Comparison of ENCODE assay signal across 15 cellular contexts in genomic region chr14:44317433-44317746, GRCh38.
DNase-seq lines count a peak whose midpoint lies in the region; ATAC-seq, FAIRE-seq and TF ChIP-seq lines count a peak whose summit lies in the region.
"Had no signal": no experiment of that assay in that cellular context is flagged by ENCODE, and none has a peak within 500 bp of the region (broad histone marks: within the 10 kb centered on the region; RNA-seq: fewer than 3 reads in every experiment).

No MANE protein-coding gene starts in this region.

- TF ChIP-seq POLR2A in HCT116 (IDR thresholded peaks at IDR 0.05; ENCODE audit: borderline replicate concordance, extremely low read depth, insufficient read depth, insufficient read length): no peak

- H3K27ac ChIP-seq in A673 (ENCODE audit: low read depth, low read length, poor library complexity, severe bottlenecking): peak overlapping the region; percentile 21
- H3K27ac ChIP-seq in HCT116 (ENCODE audit: low read depth, low read length): peak overlapping the region; percentile 47; the same call in 1 of the 2 replicates
- peak overlapping the region; percentile 59 for H3K27ac ChIP-seq in astrocyte (ENCODE audit: low read depth, low read length)
- H3K27ac ChIP-seq in mesenchymal stem cell (ENCODE audit: low read length, poor library complexity, severe bottlenecking): peak overlapping the region; percentile 22
- H3K27ac ChIP-seq: BLaER1 had no signal

- H4K91ac ChIP-seq in mesenchymal stem cell (ENCODE audit: low read length): no peak overlapping the region

- no peaks in the 10 kb centered on the region for H3K27me3 ChIP-seq in A673 (replicated peaks; ENCODE audit: insufficient read depth, low read depth, low read length, poor library complexity)
- no peaks in the 10 kb centered on the region for H3K27me3 ChIP-seq in HCT116 (ENCODE audit: insufficient read depth, low read length)
- no peaks in the 10 kb centered on the region for H3K27me3 ChIP-seq in astrocyte (ENCODE audit: insufficient read depth, low read length)
- H3K27me3 ChIP-seq in mesenchymal stem cell (ENCODE audit: control insufficient read depth in 1 of 2, insufficient read depth in 1 of 2, low read length in 2 of 2): no peaks in the 10 kb centered on the region
- H3K27me3 ChIP-seq: BLaER1 had no signal

- H3K36me3 ChIP-seq in A673 (ENCODE audit: insufficient read depth, low read length, poor library complexity, severe bottlenecking) (no peaks in the 10 kb centered on the region), HCT116 (ENCODE audit: control insufficient read depth in 1 of 2, insufficient read depth in 2 of 2, low read length in 2 of 2) (no peaks in the 10 kb centered on the region), astrocyte (ENCODE audit: insufficient read depth, low read length) (no peaks in the 10 kb centered on the region), mesenchymal stem cell (ENCODE audit: control insufficient read depth in 1 of 2, insufficient read depth in 2 of 2, low read depth in 1 of 2, low read length in 2 of 2) (no peaks in the 10 kb centered on the region)
- H3K36me3 ChIP-seq: BLaER1 had no signal

- H3K27me3 Mint-ChIP-seq in astrocyte (ENCODE audit: low read depth, unreplicated experiment) (no peaks in the 10 kb centered on the region), nephron progenitor cell (ENCODE audit: low read depth, poor library complexity) (peaks cover 4% of the 10 kb centered on the region)

- TF ChIP-seq CTCF in A673 (conservative IDR thresholded peaks at IDR 0.05; ENCODE audit: low read depth, low read length) (no peak), HCT116 (IDR thresholded peaks at IDR 0.05 in 2 of 3, conservative IDR thresholded peaks at IDR 0.05 in 1 of 3; ENCODE audit: borderline replicate concordance in 1 of 3, insufficient read depth in 1 of 3, low read depth in 2 of 3, low read length in 2 of 3) (no peak), astrocyte (IDR thresholded peaks at IDR 0.05; ENCODE audit: insufficient read depth, low read depth, low read length) (no peak), nephron progenitor cell (IDR thresholded peaks at IDR 0.05) (no peak)

- H2BK12ac ChIP-seq in mesenchymal stem cell (ENCODE audit: low read length in 2 of 2): peak overlapping the region; percentile 69 to 85

- no peaks in the 10 kb centered on the region for H3K9me3 ChIP-seq in A673 (ENCODE audit: low read depth, low read length, poor library complexity, severe bottlenecking)
- H3K9me3 ChIP-seq in HCT116 (ENCODE audit: control insufficient read depth in 1 of 2, insufficient read depth in 1 of 2, low read depth in 1 of 2, low read length in 2 of 2): no peaks in the 10 kb centered on the region; a peak in 1 of 4 replicates
- H3K9me3 ChIP-seq in astrocyte (ENCODE audit: insufficient read depth, low read depth, low read length): no peaks in the 10 kb centered on the region
- no peaks in the 10 kb centered on the region for H3K9me3 ChIP-seq in mesenchymal stem cell (ENCODE audit: control insufficient read depth, low read length)
- H3K9me3 ChIP-seq: BLaER1 had no signal

- peak overlapping the region; percentile 45 for H2AFZ ChIP-seq in HCT116 (ENCODE audit: low read depth, low read length, poor library complexity, severe bottlenecking)
- no peak overlapping the region for H2AFZ ChIP-seq in astrocyte (ENCODE audit: low read depth, low read length)
- H2AFZ ChIP-seq in mesenchymal stem cell (ENCODE audit: low read depth, low read length): no peak overlapping the region

- no peak overlapping the region for H2BK120ac ChIP-seq in mesenchymal stem cell (ENCODE audit: low read depth, low read length)

- H2BK15ac ChIP-seq in mesenchymal stem cell (ENCODE audit: low read depth, poor library complexity, severe bottlenecking): no peak overlapping the region

- CTCF ChIA-PET in A673 (lab: Charles Lee): no interaction called here
- CTCF ChIA-PET in HCT116 (lab: Charles Lee): no interaction called here

- H4K8ac ChIP-seq in mesenchymal stem cell (ENCODE audit: low read length): peak overlapping the region; percentile 7

- TF ChIP-seq RAD21 in HCT116 (IDR thresholded peaks at IDR 0.05; ENCODE audit: low read depth): no peak

- H3K36me3 Mint-ChIP-seq in astrocyte (ENCODE audit: low read depth, unreplicated experiment): no peaks in the 10 kb centered on the region
- H3K36me3 Mint-ChIP-seq in nephron progenitor cell (ENCODE audit: low read depth): no peaks in the 10 kb centered on the region

- WGBS in mesenchymal stem cell: 83% methylated on average over 2 of the region's 2 CpGs

- H3K4me3 Mint-ChIP-seq in astrocyte (ENCODE audit: unreplicated experiment): no peak overlapping the region
- H3K4me3 Mint-ChIP-seq in nephron progenitor cell: no peak overlapping the region
- H3K4me3 Mint-ChIP-seq: H9 had no signal

- no peak overlapping the region for H2BK5ac ChIP-seq in mesenchymal stem cell (ENCODE audit: low read depth, low read length, poor library complexity, severe bottlenecking)

- peak overlapping the region; percentile 69 for H2AK5ac ChIP-seq in mesenchymal stem cell (ENCODE audit: low read length, severe bottlenecking)

- H3K79me2 ChIP-seq in HCT116 (ENCODE audit: insufficient read depth, low read length): no peaks in the 10 kb centered on the region
- H3K79me2 ChIP-seq in astrocyte (ENCODE audit: insufficient read depth, low read length): no peaks in the 10 kb centered on the region

- FAIRE-seq in astrocyte (lab: Jason Lieb, UNC): no peak
- FAIRE-seq: GM12878, GM18507 had no signal

- H3K9ac ChIP-seq in HCT116 (ENCODE audit: low read length) (no peak overlapping the region), astrocyte (ENCODE audit: low read length) (peak overlapping the region; percentile 19), mesenchymal stem cell (ENCODE audit: low read length) (no peak overlapping the region)
- H3K9ac ChIP-seq: BLaER1 had no signal

- H3K4me2 ChIP-seq in HCT116 (ENCODE audit: low read length): peak overlapping the region; percentile 61
- peak overlapping the region; percentile 45 for H3K4me2 ChIP-seq in astrocyte (ENCODE audit: low read length)
- no peak overlapping the region for H3K4me2 ChIP-seq in mesenchymal stem cell (ENCODE audit: low read length, poor library complexity, severe bottlenecking)
- H3K4me2 ChIP-seq: BLaER1 had no signal

- H3K79me1 ChIP-seq in mesenchymal stem cell (replicated peaks; ENCODE audit: low read length, poor library complexity, severe bottlenecking): no peaks in the 10 kb centered on the region

- H3K4me3 ChIP-seq in A673 (ENCODE audit: low read depth, low read length, poor library complexity, severe bottlenecking) (no peak overlapping the region), HCT116 (replicated peaks in 1 of 2; ENCODE audit: low read depth in 1 of 2, low read length in 2 of 2) (no peak overlapping the region), astrocyte (ENCODE audit: insufficient read depth, low read depth, low read length) (no peak overlapping the region), mesenchymal stem cell (ENCODE audit: insufficient read depth in 1 of 2, low read depth in 1 of 2, low read length in 2 of 2) (no peak overlapping the region)
- H3K4me3 ChIP-seq: BLaER1, GM12878 had no signal

- H3K9me3 Mint-ChIP-seq in astrocyte (ENCODE audit: unreplicated experiment) (peaks cover 4% of the 10 kb centered on the region), nephron progenitor cell (no peaks in the 10 kb centered on the region)

- ATAC-seq in HCT116 (peak; percentile 52), HG03139 (IDR thresholded peaks at IDR 0.05; ENCODE audit: unreplicated experiment) (no peak), HG03571 (IDR thresholded peaks at IDR 0.05; ENCODE audit: unreplicated experiment) (no peak)

- BruUV-seq in A673 (replicated peaks; lab: Mats Ljungman, UMichigan) (TSS peak; percentile 79), HCT116 (replicated peaks; lab: Mats Ljungman, UMichigan) (no TSS peak)

- DNase-seq in A673 (ENCODE audit: low spot score): no peak
- no peak for DNase-seq in HCT116 (ENCODE audit: low read depth, low spot score)
- DNase-seq in astrocyte (ENCODE audit: low read depth): no peak
- no peak for DNase-seq in mesenchymal stem cell
- DNase-seq in nephron progenitor cell: no peak
- no peak for DNase-seq in stimulated activated CD8-positive, alpha-beta memory T cell treated with anti-CD3 and anti-CD28 coated beads, Interleukin-4, amount 100 ng/mL, for 48 hours
- DNase-seq: H9, NCI-H1092, NCI-H2171, Right ventricle myocardium superior had no signal

- H3K4me1 Mint-ChIP-seq in astrocyte (ENCODE audit: low read depth, unreplicated experiment) (peaks cover 11% of the 10 kb centered on the region), nephron progenitor cell (no peaks in the 10 kb centered on the region)
- H3K4me1 Mint-ChIP-seq: H9 had no signal

- POLR2A ChIA-PET in A673 (lab: Charles Lee; ENCODE audit: low non-redundant PET) (no interaction called here), HCT116 (lab: Charles Lee) (no interaction called here)

- H3K4ac ChIP-seq in mesenchymal stem cell (ENCODE audit: low read depth in 1 of 2, low read length in 2 of 2): peak overlapping the region in 1 of 2 experiments; percentile 65

- intact Hi-C loops in A673 (cut with micrococcal nuclease; ENCODE audit: unreplicated experiment): no loop called here
- intact Hi-C loops in HCT116 (cut with micrococcal nuclease): no loop called here

- peak overlapping the region; percentile 73 to 84 for H3K18ac ChIP-seq in mesenchymal stem cell (ENCODE audit: low read depth in 1 of 2, low read length in 2 of 2)

- no peaks in the 10 kb centered on the region for H3K9me2 ChIP-seq in HCT116 (ENCODE audit: insufficient read depth)

- no peaks in the 10 kb centered on the region for H4K20me1 ChIP-seq in HCT116 (ENCODE audit: insufficient read depth)
- H4K20me1 ChIP-seq in astrocyte (ENCODE audit: insufficient read depth, low read length): no peaks in the 10 kb centered on the region
- H4K20me1 ChIP-seq: BLaER1 had no signal

- H3K27ac Mint-ChIP-seq in astrocyte (ENCODE audit: unreplicated experiment): peak overlapping the region; percentile 96
- no peak overlapping the region for H3K27ac Mint-ChIP-seq in nephron progenitor cell
- H3K27ac Mint-ChIP-seq: H9 had no signal

- H3K14ac ChIP-seq in mesenchymal stem cell (ENCODE audit: low read length in 2 of 2): peak overlapping the region in 1 of 2 experiments; percentile 41

- no peaks in the 10 kb centered on the region for H3K4me1 ChIP-seq in A673 (ENCODE audit: insufficient read depth, low read length, poor library complexity, severe bottlenecking)
- H3K4me1 ChIP-seq in HCT116 (ENCODE audit: control insufficient read depth in 1 of 2, insufficient read depth in 2 of 2, low read length in 2 of 2): peaks cover 12 to 18% of the 10 kb centered on the region in 2 experiments
- H3K4me1 ChIP-seq in astrocyte (ENCODE audit: insufficient read depth, low read length): peaks cover 5% of the 10 kb centered on the region
- peaks cover 5% of the 10 kb centered on the region for H3K4me1 ChIP-seq in mesenchymal stem cell (ENCODE audit: control insufficient read depth, insufficient read depth, low read depth, low read length)
- H3K4me1 ChIP-seq: BLaER1 had no signal

- no peak overlapping the region for H3K23ac ChIP-seq in mesenchymal stem cell (ENCODE audit: low read length in 2 of 2)

- RAD21 ChIA-PET in HCT116 (lab: Charles Lee; ENCODE audit: low non-redundant PET in 1 of 2, low total read pairs in 2 of 2, uncharacterized antibody in 2 of 2, unreplicated experiment in 2 of 2): no interaction called here

TF ChIP-seq in HCT116, 20 proteins besides CTCF, POLR2A, EP300 and RAD21 (continues in another document):
- no peak for TF ChIP-seq SRF (IDR thresholded peaks at IDR 0.05; ENCODE audit: low read depth)
